Comparison of ENCODE assay signal across 15 cellular contexts in the genomic region with DNA sequence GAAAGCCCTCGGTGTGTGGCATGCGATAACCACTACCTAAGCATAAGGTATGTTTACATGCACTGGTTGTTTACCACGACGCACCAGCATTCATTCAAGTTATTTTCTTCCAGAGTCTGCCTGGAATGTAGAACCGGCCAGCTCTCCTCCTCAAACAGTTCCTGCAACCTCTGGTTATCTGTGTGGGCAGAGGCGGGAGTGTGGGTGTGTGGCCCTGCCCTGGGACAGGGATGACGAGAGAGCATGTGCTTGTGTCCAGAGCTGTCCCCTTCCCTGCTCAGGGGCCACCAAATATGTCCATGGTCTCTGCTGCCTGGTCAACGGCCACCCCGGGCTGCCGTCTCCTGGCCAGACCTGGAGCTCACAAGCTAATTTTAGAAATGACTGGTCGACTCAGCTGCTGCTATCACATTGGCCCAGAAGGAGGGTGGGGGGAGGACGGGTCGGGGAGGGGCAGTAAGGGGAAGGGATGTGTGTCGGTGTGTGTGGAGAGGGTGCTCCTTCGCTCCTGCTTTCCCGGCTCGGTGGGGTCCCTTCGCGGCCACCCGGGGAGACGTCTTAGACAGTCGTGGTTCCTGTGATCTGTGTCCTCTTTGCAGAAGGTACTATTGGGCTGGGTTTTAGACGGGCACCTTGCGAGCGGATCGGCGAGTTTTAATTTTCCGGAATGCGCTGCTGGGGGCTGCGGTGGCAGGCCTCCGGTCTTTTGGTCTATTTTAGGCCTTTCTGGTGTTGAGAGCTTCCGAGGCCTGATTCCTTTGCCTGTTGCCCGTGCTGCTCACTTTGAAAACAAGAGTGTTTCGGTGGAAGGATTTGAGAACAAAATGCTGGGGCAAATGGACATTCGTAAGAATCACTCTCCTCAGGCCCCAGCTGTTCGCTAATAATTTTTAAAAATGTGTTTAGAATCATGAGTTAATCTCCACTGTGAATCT. TPM values are rescaled to one million over a fixed set of nuclear protein-coding genes. Genes with fewer than 3 reads are reported as not detected.
DNase-seq lines count a peak whose midpoint lies in the region; ATAC-seq and TF ChIP-seq lines count a peak whose summit lies in the region.
"Had no signal": no experiment of that assay in that cellular context is flagged by ENCODE, and none has a peak within 500 bp of the region (broad histone marks: within the 10 kb centered on the region; RNA-seq: fewer than 3 reads in every experiment).

A gene with protein sequence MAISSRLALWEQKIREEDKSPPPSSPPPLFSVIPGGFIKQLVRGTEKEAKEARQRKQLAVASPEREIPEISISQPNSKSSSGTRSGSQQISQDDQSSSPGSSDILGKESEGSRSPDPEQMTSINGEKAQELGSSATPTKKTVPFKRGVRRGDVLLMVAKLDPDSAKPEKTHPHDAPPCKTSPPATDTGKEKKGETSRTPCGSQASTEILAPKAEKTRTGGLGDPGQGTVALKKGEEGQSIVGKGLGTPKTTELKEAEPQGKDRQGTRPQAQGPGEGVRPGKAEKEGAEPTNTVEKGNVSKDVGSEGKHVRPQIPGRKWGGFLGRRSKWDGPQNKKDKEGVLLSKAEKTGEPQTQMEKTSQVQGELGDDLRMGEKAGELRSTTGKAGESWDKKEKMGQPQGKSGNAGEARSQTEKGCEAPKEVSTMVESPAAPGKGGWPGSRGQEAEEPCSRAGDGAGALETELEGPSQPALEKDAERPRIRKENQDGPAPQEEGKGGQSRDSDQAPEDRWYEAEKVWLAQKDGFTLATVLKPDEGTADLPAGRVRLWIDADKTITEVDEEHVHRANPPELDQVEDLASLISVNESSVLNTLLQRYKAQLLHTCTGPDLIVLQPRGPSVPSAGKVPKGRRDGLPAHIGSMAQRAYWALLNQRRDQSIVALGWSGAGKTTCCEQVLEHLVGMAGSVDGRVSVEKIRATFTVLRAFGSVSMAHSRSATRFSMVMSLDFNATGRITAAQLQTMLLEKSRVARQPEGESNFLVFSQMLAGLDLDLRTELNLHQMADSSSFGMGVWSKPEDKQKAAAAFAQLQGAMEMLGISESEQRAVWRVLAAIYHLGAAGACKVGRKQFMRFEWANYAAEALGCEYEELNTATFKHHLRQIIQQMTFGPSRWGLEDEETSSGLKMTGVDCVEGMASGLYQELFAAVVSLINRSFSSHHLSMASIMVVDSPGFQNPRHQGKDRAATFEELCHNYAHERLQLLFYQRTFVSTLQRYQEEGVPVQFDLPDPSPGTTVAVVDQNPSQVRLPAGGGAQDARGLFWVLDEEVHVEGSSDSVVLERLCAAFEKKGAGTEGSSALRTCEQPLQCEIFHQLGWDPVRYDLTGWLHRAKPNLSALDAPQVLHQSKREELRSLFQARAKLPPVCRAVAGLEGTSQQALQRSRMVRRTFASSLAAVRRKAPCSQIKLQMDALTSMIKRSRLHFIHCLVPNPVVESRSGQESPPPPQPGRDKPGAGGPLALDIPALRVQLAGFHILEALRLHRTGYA (N-terminal part only) (plus strand): TSS at position 497 of the 935 bp plus-strand sequence. CDS start 18,905 bp downstream, outside the sequence.

- intact Hi-C loops in Right ventricle myocardium superior (cut with DNase I) (no loop called here), sciatic nerve (cut with DNase I) (no loop called here)

- H3K27me3 ChIP-seq in H7 (ENCODE audit: control insufficient read depth, insufficient read depth, low read length): no peaks in the 10 kb centered on the region
- H3K27me3 ChIP-seq: body of pancreas had no signal

- DNase-seq in H7 (peak; percentile 62), NB4 (ENCODE audit: low read depth) (peak; percentile 71), Right ventricle myocardium superior (peak; percentile 83), sciatic nerve (ENCODE audit: low spot score) (no peak), D341Med (ENCODE audit: low spot score) (no peak)
- DNase-seq in stimulated activated CD4-positive, alpha-beta T cell treated with anti-CD3 and anti-CD28 coated beads, Interleukin-1b, Interleukin-23, amount 100 ng/mL, for 48 hours: no peak
- DNase-seq: activated B cell treated with CpG ODN at 0.5 μM for 24 hours; activated T-cell treated with anti-CD3 and anti-CD28 coated beads, Interleukin-2, amount 50 U/mL, for 48 hours; body of pancreas; CD4-positive, CD25-positive, alpha-beta regulatory T cell; NCI-H2081 treated with DMSO at 0.1 percent for 48 hours; posterior cingulate gyrus had no signal

- TF ChIP-seq CTCF in NB4 (IDR thresholded peaks at IDR 0.05; ENCODE audit: low read depth, low read length): no peak

- no peak for TF ChIP-seq POLR2A in NB4 (IDR thresholded peaks at IDR 0.05; ENCODE audit: extremely low read depth, insufficient read length)

- no peaks in the 10 kb centered on the region for H3K36me3 ChIP-seq in H7 (replicated peaks; ENCODE audit: control insufficient read depth, insufficient read depth, low read length)

- ATAC-seq in Right ventricle myocardium superior (ENCODE audit: poor library complexity) (peak; percentile 89), sciatic nerve (peak; percentile 26), GM21737 (IDR thresholded peaks at IDR 0.05; ENCODE audit: unreplicated experiment) (no peak)
- ATAC-seq: body of pancreas had no signal

- H3K4me3 ChIP-seq in H7 (ENCODE audit: insufficient read depth, low read depth, low read length): no peak within 1 kb of the TSS
- peak within 1 kb of the TSS; percentile 56 for H3K4me3 ChIP-seq in NB4 (ENCODE audit: low read depth, low read length)
- H3K4me3 ChIP-seq: body of pancreas, SK-N-MC had no signal

RNA-seq across cellular contexts. Expression of the gene that starts here (rescaled TPM):
- 0.03 and 0.48 TPM in 2 replicates for total RNA-seq in H7 (2014; rRNA removed; shearing (Covaris generic))
- 114 TPM for total RNA-seq in Right ventricle myocardium superior
- not detected for total RNA-seq in sciatic nerve
- total RNA-seq: H4 had no signal

Comparison
In these comparisons a context has a peak if more than half of its experiments do, and no peak if none do; other contexts are left out.
1. RNA of the gene that starts here (total RNA-seq): 114 TPM in Right ventricle myocardium superior (single experiment); 0.03 to 0.48 TPM in H7 and not detected in sciatic nerve (single experiment); every median in the first group is over 10 times any median in the second.
2. Peak in DNase-seq in H7; RNA of the gene not detected or under 1 TPM.
3. Peak in ATAC-seq in sciatic nerve; RNA of the gene not detected or under 1 TPM.
4. DNase-seq: peak in NB4 (single experiment) and Right ventricle myocardium superior (single experiment); none in sciatic nerve (single experiment), D341Med (single experiment) and stimulated activated CD4-positive, alpha-beta T cell treated with anti-CD3 and anti-CD28 coated beads, Interleukin-1b, Interleukin-23, amount 100 ng/mL, for 48 hours (single experiment).